Comparison of ENCODE assay signal across 1 cellular context in the genomic region with DNA sequence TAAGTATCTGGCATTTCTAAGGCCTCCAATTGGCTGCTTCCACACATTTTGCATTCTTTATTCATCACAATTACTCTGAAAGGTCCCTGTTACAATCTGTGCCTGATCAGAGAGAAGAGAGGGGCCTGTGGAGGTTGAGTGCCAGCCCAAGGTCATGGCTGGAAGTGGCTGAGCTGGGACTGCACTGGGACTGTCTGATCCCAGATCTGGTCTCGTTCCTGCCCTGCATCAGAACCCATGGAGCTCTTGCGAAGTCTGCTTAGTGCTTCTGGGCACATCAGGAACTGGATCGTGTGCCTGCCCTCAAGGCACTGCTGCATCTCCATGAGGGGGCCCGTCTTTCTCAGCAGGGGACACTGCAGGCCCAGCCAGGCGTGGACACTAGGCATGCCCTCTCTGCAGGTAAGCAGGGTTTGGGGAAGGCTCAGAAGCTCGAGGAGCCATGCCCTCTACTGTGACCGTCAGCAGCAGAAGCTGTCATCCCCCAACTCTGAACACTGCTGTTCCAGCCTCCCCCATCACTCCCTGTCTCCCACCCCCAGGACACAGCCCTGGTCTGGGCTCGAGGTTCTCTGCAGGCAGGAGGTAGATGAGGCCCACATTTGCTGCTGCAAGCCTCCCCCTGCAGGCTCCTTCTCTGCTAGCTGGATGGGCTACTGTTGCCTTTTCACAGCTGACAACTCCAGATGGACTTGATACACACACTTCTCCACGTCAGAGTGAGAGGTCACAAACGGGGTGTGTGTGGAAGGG.
TF ChIP-seq lines count a peak whose summit lies in the region.

No MANE protein-coding gene starts in this region.

TF ChIP-seq in HepG2, 621 proteins besides CTCF, POLR2A, EP300 and RAD21 (continued from another document):
- TF ChIP-seq ZNF251 (CRISPR knock-in tag; IDR thresholded peaks at IDR 0.05) (no peak), ARNT2 (CRISPR knock-in tag; IDR thresholded peaks at IDR 0.05; ENCODE audit: low read depth) (no peak), HCFC1 (IDR thresholded peaks at IDR 0.05; ENCODE audit: low read depth, low read length) (no peak), SIX1 (CRISPR knock-in tag; IDR thresholded peaks at IDR 0.05; ENCODE audit: borderline replicate concordance) (no peak), ZNF432 (CRISPR knock-in tag; IDR thresholded peaks at IDR 0.05; ENCODE audit: borderline replicate concordance) (no peak), ZNF766 (CRISPR knock-in tag; IDR thresholded peaks at IDR 0.05; ENCODE audit: borderline replicate concordance) (no peak), PITX1 (CRISPR knock-in tag; IDR thresholded peaks at IDR 0.05) (no peak), ZBTB42 (CRISPR knock-in tag; IDR thresholded peaks at IDR 0.05) (no peak)
- TF ChIP-seq, protein P1, sequence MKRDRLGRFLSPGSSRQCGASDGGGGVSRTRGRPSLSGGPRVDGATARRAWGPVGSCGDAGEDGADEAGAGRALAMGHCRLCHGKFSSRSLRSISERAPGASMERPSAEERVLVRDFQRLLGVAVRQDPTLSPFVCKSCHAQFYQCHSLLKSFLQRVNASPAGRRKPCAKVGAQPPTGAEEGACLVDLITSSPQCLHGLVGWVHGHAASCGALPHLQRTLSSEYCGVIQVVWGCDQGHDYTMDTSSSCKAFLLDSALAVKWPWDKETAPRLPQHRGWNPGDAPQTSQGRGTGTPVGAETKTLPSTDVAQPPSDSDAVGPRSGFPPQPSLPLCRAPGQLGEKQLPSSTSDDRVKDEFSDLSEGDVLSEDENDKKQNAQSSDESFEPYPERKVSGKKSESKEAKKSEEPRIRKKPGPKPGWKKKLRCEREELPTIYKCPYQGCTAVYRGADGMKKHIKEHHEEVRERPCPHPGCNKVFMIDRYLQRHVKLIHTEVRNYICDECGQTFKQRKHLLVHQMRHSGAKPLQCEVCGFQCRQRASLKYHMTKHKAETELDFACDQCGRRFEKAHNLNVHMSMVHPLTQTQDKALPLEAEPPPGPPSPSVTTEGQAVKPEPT (CRISPR knock-in tag; IDR thresholded peaks at IDR 0.05; ENCODE audit: low read depth): no peak
